ENCODE assay signal across 9 cellular contexts in the genomic region with DNA sequence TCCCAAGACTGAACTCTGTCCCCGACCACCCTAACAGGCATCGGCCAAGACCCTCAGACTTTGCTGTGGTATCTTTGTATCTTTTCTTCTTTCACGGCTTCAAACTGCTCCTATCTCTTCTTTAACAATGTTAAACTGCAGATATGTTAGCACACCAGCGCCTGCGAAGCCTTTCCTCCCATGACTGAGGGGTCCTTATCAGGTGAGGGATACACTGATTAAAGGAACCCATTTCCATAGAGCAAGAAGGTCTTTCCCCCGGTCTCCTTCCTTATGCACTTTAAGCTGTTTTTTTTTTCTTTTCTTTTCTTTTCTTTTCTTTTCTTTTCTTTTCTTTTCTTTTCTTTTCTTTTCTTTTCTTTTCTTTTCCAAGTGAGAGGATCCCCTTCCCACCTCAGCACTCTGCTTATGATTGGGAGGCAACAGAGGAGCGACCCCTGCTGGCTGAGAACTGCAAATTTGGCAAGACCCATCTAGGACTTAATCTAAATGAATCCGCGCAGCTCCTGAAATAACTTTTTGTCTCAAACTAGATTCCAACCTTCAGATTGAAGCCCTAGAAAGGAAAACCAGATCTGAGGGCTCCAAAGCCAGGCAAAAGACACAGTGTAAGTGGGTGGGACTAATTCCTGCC.
DNase-seq lines count a peak whose midpoint lies in the region; ATAC-seq, FAIRE-seq and TF ChIP-seq lines count a peak whose summit lies in the region.
"Had no signal": no experiment of that assay in that cellular context is flagged by ENCODE, and none has a peak within 500 bp of the region (broad histone marks: within the 10 kb centered on the region; RNA-seq: fewer than 3 reads in every experiment).

No MANE protein-coding gene starts in this region.

- FAIRE-seq in HTR-8/SVneo (lab: Jason Lieb, UNC): no peak

- intact Hi-C loops in mammary epithelial cell (cut with micrococcal nuclease): loop anchor here (1.0 to 10.0 kb wide), 2 partner anchors 109 to 686 kb away; no protein-coding TSS in a partner anchor

- H3K9me3 Mint-ChIP-seq in mesothelial cell of epicardium: peaks cover 21% of the 10 kb centered on the region

- BruUV-seq in mammary epithelial cell (replicated peaks; lab: Mats Ljungman, UMichigan): no TSS peak

- H3K4me3 Mint-ChIP-seq in mesothelial cell of epicardium: no peak overlapping the region

- peak; percentile 56 to 62 for TF ChIP-seq CTCF in mammary epithelial cell (conservative IDR thresholded peaks at IDR 0.05 in 1 of 2, IDR thresholded peaks at IDR 0.05 in 1 of 2; ENCODE audit: extremely low read depth in 1 of 2, insufficient read depth in 1 of 2, low read depth in 1 of 2, low read length in 2 of 2)
- TF ChIP-seq CTCF in mesothelial cell of epicardium (IDR thresholded peaks at IDR 0.05; ENCODE audit: unreplicated experiment): no peak

- H3K4me3 ChIP-seq in mammary epithelial cell (replicated peaks in 1 of 3; ENCODE audit: insufficient read depth in 1 of 3, low read depth in 2 of 3, low read length in 3 of 3): no peak overlapping the region
- H3K4me3 ChIP-seq: skin epidermis had no signal

- CTCF ChIA-PET in mammary epithelial cell (lab: Charles Lee; ENCODE audit: low non-redundant PET): interaction anchor here (0.6 to 0.7 kb wide), 3 partner anchors 18 to 113 kb away, joined by 3 to 4 read pairs (median 4); no protein-coding TSS in a partner anchor

- dilution Hi-C loops in mammary epithelial cell (cut with HindIII; ENCODE audit: low sequenced_read_pairs): no loop called here

- no peaks in the 10 kb centered on the region for H3K9me3 ChIP-seq in mammary epithelial cell (replicated peaks; ENCODE audit: insufficient read depth, low read length)

- WGBS in mammary epithelial cell (ENCODE audit: low coverage, missing lambda C conversion rate): 87% methylated on average over 9 of the region's 9 CpGs

- ATAC-seq in GM19452 (IDR thresholded peaks at IDR 0.05; ENCODE audit: unreplicated experiment): no peak

- H3K36me3 Mint-ChIP-seq in mesothelial cell of epicardium: no peaks in the 10 kb centered on the region

- no peaks in the 10 kb centered on the region for H3K27me3 ChIP-seq in mammary epithelial cell (ENCODE audit: insufficient read depth, low read length)

- no peaks in the 10 kb centered on the region for H4K20me1 ChIP-seq in mammary epithelial cell (ENCODE audit: insufficient read depth, low read length)

- no peaks in the 10 kb centered on the region for H3K79me2 ChIP-seq in mammary epithelial cell (ENCODE audit: insufficient read depth, low read length)

- H3K27ac Mint-ChIP-seq in mesothelial cell of epicardium: no peak overlapping the region

- H3K27ac ChIP-seq in mammary epithelial cell (ENCODE audit: insufficient read depth, low read depth, low read length): no peak overlapping the region
- H3K27ac ChIP-seq: skin epidermis had no signal

- H3K27me3 Mint-ChIP-seq in mesothelial cell of epicardium (ENCODE audit: low read depth): no peaks in the 10 kb centered on the region

- no peak overlapping the region for H3K9ac ChIP-seq in mammary epithelial cell (ENCODE audit: insufficient read depth, low read length)

- no peaks in the 10 kb centered on the region for H3K36me3 ChIP-seq in mammary epithelial cell (ENCODE audit: insufficient read depth, low read length)

- H2AFZ ChIP-seq in mammary epithelial cell (ENCODE audit: low read depth, low read length): no peak overlapping the region

- no peak overlapping the region for H3K4me2 ChIP-seq in mammary epithelial cell (ENCODE audit: insufficient read depth, low read depth, low read length)

- H3K4me1 ChIP-seq in mammary epithelial cell (ENCODE audit: insufficient read depth, low read length): no peaks in the 10 kb centered on the region

- in situ Hi-C loops in KBM-7 (cut with MboI; ENCODE audit: low pct_unique_long_range_greater_than_20kb, low sequenced_read_pairs) (no loop called here), mammary epithelial cell (cut with MboI; ENCODE audit: low sequenced_read_pairs in 2 of 2) (no loop called here)

- DNase-seq in EL (peak; percentile 22), KBM-7 (peak; percentile 56), mammary epithelial cell (no peak), midbrain (lab: John Stamatoyannopoulos, UW) (peak; percentile 26), HTR-8/SVneo (ENCODE audit: insufficient read length, low spot score) (no peak), SKM-1 (lab: John Stamatoyannopoulos, UW; ENCODE audit: unreplicated experiment) (no peak), mesothelial cell of epicardium (ENCODE audit: low spot score in 2 of 2, unreplicated experiment in 2 of 2) (no peak)

- H3K4me1 Mint-ChIP-seq in mesothelial cell of epicardium: peaks cover 32% of the 10 kb centered on the region

Comparison
In these comparisons a context has a peak if more than half of its experiments do, and no peak if none do; other contexts are left out.
1. DNase-seq: peak in EL (single experiment), KBM-7 (single experiment) and midbrain (single experiment); none in mammary epithelial cell (single experiment), HTR-8/SVneo (single experiment), SKM-1 (single experiment) and mesothelial cell of epicardium (0 of 2).